In the genomic region with DNA sequence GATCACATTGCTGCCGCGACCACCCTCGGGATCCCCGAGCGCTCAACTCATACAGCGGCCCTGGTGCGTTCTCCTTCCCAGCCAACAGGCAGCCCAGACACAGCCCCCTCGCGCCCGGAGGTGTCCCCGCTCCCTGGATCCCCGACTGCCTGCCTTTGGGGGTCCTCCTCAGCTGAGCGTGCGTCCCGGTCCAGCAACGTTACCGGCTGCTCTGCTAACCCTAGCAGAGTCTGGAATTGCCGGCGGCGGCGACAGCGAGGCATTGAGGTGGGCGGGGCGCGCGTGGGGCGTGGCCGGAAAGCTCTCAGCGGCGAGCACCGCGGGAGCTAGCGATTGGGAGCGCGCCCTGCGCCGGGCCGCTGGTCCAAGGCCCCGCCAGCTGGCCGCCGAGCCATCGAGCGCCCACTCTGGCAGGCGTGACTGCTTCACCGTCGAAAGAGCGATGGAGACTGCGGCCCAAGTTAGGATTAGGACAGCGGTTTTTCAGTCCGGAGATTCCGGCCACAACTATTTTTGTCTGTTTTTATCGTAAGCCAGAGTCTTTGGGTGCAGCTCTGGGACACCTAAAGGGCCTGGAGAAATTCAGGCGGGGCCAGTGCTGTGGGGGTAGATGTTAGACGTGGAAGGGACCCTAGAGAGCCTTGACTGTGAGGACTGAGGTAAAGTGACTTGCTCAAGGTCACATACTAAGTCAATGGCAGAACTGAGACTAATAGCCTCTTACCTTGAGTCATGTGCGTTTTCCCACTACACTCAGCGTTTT, we compare ENCODE assay signal across 1 cellular context.
A peak's percentile ranks its signal among the peaks of the same experiment; 100 is the strongest.
TF ChIP-seq lines count a peak whose summit lies in the region.

A gene (minus strand): TSS at position 232 of the 763 bp plus-strand sequence. CDS start 17,575 bp downstream, outside the sequence.

TF ChIP-seq in HepG2, 621 proteins besides CTCF, POLR2A, EP300 and RAD21 (continued from another document and continues in another):
- TF ChIP-seq, protein P1, sequence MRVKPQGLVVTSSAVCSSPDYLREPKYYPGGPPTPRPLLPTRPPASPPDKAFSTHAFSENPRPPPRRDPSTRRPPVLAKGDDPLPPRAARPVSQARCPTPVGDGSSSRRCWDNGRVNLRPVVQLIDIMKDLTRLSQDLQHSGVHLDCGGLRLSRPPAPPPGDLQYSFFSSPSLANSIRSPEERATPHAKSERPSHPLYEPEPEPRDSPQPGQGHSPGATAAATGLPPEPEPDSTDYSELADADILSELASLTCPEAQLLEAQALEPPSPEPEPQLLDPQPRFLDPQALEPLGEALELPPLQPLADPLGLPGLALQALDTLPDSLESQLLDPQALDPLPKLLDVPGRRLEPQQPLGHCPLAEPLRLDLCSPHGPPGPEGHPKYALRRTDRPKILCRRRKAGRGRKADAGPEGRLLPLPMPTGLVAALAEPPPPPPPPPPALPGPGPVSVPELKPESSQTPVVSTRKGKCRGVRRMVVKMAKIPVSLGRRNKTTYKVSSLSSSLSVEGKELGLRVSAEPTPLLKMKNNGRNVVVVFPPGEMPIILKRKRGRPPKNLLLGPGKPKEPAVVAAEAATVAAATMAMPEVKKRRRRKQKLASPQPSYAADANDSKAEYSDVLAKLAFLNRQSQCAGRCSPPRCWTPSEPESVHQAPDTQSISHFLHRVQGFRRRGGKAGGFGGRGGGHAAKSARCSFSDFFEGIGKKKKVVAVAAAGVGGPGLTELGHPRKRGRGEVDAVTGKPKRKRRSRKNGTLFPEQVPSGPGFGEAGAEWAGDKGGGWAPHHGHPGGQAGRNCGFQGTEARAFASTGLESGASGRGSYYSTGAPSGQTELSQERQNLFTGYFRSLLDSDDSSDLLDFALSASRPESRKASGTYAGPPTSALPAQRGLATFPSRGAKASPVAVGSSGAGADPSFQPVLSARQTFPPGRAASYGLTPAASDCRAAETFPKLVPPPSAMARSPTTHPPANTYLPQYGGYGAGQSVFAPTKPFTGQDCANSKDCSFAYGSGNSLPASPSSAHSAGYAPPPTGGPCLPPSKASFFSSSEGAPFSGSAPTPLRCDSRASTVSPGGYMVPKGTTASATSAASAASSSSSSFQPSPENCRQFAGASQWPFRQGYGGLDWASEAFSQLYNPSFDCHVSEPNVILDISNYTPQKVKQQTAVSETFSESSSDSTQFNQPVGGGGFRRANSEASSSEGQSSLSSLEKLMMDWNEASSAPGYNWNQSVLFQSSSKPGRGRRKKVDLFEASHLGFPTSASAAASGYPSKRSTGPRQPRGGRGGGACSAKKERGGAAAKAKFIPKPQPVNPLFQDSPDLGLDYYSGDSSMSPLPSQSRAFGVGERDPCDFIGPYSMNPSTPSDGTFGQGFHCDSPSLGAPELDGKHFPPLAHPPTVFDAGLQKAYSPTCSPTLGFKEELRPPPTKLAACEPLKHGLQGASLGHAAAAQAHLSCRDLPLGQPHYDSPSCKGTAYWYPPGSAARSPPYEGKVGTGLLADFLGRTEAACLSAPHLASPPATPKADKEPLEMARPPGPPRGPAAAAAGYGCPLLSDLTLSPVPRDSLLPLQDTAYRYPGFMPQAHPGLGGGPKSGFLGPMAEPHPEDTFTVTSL (CRISPR knock-in tag; IDR thresholded peaks at IDR 0.05; ENCODE audit: borderline replicate concordance) = peak; percentile 89
- peak; percentile 82 for TF ChIP-seq TBL1XR1 (IDR thresholded peaks at IDR 0.05; ENCODE audit: borderline replicate concordance, low read length, partially characterized antibody)
- TF ChIP-seq, protein P2, sequence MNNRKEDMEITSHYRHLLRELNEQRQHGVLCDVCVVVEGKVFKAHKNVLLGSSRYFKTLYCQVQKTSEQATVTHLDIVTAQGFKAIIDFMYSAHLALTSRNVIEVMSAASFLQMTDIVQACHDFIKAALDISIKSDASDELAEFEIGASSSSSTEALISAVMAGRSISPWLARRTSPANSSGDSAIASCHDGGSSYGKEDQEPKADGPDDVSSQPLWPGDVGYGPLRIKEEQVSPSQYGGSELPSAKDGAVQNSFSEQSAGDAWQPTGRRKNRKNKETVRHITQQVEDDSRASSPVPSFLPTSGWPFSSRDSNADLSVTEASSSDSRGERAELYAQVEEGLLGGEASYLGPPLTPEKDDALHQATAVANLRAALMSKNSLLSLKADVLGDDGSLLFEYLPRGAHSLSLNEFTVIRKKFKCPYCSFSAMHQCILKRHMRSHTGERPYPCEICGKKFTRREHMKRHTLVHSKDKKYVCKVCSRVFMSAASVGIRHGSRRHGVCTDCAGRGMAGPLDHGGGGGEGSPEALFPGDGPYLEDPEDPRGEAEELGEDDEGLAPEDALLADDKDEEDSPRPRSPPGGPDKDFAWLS (CRISPR knock-in tag; IDR thresholded peaks at IDR 0.05; ENCODE audit: borderline replicate concordance) = peak; percentile 98
- TF ChIP-seq KLF11 (CRISPR knock-in tag; IDR thresholded peaks at IDR 0.05) = peak; percentile 98
- TF ChIP-seq, protein P3, sequence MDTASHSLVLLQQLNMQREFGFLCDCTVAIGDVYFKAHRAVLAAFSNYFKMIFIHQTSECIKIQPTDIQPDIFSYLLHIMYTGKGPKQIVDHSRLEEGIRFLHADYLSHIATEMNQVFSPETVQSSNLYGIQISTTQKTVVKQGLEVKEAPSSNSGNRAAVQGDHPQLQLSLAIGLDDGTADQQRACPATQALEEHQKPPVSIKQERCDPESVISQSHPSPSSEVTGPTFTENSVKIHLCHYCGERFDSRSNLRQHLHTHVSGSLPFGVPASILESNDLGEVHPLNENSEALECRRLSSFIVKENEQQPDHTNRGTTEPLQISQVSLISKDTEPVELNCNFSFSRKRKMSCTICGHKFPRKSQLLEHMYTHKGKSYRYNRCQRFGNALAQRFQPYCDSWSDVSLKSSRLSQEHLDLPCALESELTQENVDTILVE (CRISPR knock-in tag; IDR thresholded peaks at IDR 0.05) = peak; percentile 98
- TF ChIP-seq, protein P4, sequence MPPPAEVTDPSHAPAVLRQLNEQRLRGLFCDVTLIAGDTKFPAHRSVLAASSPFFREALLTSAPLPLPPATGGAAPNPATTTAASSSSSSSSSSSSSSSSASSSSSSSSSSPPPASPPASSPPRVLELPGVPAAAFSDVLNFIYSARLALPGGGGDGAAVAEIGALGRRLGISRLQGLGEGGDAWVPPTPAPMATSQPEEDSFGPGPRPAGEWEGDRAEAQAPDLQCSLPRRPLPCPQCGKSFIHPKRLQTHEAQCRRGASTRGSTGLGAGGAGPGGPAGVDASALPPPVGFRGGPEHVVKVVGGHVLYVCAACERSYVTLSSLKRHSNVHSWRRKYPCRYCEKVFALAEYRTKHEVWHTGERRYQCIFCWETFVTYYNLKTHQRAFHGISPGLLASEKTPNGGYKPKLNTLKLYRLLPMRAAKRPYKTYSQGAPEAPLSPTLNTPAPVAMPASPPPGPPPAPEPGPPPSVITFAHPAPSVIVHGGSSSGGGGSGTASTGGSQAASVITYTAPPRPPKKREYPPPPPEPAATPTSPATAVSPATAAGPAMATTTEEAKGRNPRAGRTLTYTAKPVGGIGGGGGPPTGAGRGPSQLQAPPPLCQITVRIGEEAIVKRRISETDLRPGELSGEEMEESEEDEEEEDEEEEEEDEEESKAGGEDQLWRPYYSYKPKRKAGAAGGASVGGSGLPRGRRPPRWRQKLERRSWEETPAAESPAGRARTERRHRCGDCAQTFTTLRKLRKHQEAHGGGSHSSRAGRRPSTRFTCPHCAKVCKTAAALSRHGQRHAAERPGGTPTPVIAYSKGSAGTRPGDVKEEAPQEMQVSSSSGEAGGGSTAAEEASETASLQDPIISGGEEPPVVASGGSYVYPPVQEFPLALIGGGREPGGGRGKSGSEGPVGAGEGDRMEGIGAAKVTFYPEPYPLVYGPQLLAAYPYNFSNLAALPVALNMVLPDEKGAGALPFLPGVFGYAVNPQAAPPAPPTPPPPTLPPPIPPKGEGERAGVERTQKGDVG (CRISPR knock-in tag; IDR thresholded peaks at IDR 0.05; ENCODE audit: borderline replicate concordance) = peak; percentile 93; the same call in 1 of the 2 replicates
- peak; percentile 88 to 100; a peak in 3 of 4 replicates for TF ChIP-seq KLF16 (CRISPR knock-in tag; IDR thresholded peaks at IDR 0.05)
- TF ChIP-seq ZNF232 (CRISPR knock-in tag; IDR thresholded peaks at IDR 0.05; ENCODE audit: borderline replicate concordance) = peak; percentile 85
- TF ChIP-seq ZNF101 (CRISPR knock-in tag; IDR thresholded peaks at IDR 0.05; ENCODE audit: borderline replicate concordance, low read depth) = peak; percentile 98
- peak; percentile 35 for TF ChIP-seq ZFP36 (IDR thresholded peaks at IDR 0.05; ENCODE audit: borderline replicate concordance, low read depth, low read length, partially characterized antibody)
- peak; percentile 25 to 62 for TF ChIP-seq MAFK (conservative IDR thresholded peaks at IDR 0.05 in 1 of 2, IDR thresholded peaks at IDR 0.05 in 1 of 2; ENCODE audit: low read length in 2 of 2)
- TF ChIP-seq ZNF10 (CRISPR knock-in tag; IDR thresholded peaks at IDR 0.05; ENCODE audit: borderline replicate concordance, low read depth) = peak; percentile 95
- TF ChIP-seq ZNF841 (CRISPR knock-in tag; IDR thresholded peaks at IDR 0.05; ENCODE audit: borderline replicate concordance) = peak; percentile 89; the same call in 1 of the 2 replicates
- peak; percentile 97 for TF ChIP-seq ESRRA (CRISPR knock-in tag; IDR thresholded peaks at IDR 0.05; ENCODE audit: low read depth)
- TF ChIP-seq, protein P5, sequence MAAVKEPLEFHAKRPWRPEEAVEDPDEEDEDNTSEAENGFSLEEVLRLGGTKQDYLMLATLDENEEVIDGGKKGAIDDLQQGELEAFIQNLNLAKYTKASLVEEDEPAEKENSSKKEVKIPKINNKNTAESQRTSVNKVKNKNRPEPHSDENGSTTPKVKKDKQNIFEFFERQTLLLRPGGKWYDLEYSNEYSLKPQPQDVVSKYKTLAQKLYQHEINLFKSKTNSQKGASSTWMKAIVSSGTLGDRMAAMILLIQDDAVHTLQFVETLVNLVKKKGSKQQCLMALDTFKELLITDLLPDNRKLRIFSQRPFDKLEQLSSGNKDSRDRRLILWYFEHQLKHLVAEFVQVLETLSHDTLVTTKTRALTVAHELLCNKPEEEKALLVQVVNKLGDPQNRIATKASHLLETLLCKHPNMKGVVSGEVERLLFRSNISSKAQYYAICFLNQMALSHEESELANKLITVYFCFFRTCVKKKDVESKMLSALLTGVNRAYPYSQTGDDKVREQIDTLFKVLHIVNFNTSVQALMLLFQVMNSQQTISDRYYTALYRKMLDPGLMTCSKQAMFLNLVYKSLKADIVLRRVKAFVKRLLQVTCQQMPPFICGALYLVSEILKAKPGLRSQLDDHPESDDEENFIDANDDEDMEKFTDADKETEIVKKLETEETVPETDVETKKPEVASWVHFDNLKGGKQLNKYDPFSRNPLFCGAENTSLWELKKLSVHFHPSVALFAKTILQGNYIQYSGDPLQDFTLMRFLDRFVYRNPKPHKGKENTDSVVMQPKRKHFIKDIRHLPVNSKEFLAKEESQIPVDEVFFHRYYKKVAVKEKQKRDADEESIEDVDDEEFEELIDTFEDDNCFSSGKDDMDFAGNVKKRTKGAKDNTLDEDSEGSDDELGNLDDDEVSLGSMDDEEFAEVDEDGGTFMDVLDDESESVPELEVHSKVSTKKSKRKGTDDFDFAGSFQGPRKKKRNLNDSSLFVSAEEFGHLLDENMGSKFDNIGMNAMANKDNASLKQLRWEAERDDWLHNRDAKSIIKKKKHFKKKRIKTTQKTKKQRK (IDR thresholded peaks at IDR 0.05; ENCODE audit: low read length) = no peak
- TF ChIP-seq ZNF883 (CRISPR knock-in tag; IDR thresholded peaks at IDR 0.05; ENCODE audit: not compliant biosample characterization) = peak; percentile 99
- no peak; the same call in none of the 2 replicates for TF ChIP-seq HMG20B (CRISPR knock-in tag; conservative IDR thresholded peaks at IDR 0.05)
- TF ChIP-seq ETV5 (CRISPR knock-in tag; IDR thresholded peaks at IDR 0.05; ENCODE audit: borderline replicate concordance) = peak; percentile 92
- peak; percentile 51; the same call in 1 of the 2 replicates for TF ChIP-seq HNF4A (CRISPR knock-in tag; IDR thresholded peaks at IDR 0.05)
- TF ChIP-seq ZNF772 (CRISPR knock-in tag; IDR thresholded peaks at IDR 0.05) = peak; percentile 98
- TF ChIP-seq, protein P6, sequence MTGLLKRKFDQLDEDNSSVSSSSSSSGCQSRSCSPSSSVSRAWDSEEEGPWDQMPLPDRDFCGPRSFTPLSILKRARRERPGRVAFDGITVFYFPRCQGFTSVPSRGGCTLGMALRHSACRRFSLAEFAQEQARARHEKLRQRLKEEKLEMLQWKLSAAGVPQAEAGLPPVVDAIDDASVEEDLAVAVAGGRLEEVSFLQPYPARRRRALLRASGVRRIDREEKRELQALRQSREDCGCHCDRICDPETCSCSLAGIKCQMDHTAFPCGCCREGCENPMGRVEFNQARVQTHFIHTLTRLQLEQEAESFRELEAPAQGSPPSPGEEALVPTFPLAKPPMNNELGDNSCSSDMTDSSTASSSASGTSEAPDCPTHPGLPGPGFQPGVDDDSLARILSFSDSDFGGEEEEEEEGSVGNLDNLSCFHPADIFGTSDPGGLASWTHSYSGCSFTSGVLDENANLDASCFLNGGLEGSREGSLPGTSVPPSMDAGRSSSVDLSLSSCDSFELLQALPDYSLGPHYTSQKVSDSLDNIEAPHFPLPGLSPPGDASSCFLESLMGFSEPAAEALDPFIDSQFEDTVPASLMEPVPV (CRISPR knock-in tag; IDR thresholded peaks at IDR 0.05) = peak; percentile 96
- TF ChIP-seq TSC22D2 (CRISPR knock-in tag; IDR thresholded peaks at IDR 0.05; ENCODE audit: borderline replicate concordance) = peak; percentile 99; the same call in 1 of the 2 replicates
- TF ChIP-seq EZH2 (conservative IDR thresholded peaks at IDR 0.05; ENCODE audit: low read depth, low read length) = no peak
- peak; percentile 99 for TF ChIP-seq ARID2 (CRISPR knock-in tag; IDR thresholded peaks at IDR 0.05; ENCODE audit: borderline replicate concordance)
- TF ChIP-seq FOXK2 (IDR thresholded peaks at IDR 0.05) = 0 out of 2 replicates have a peak, but pooled peaks have one; percentile 9
